In the genomic region with DNA sequence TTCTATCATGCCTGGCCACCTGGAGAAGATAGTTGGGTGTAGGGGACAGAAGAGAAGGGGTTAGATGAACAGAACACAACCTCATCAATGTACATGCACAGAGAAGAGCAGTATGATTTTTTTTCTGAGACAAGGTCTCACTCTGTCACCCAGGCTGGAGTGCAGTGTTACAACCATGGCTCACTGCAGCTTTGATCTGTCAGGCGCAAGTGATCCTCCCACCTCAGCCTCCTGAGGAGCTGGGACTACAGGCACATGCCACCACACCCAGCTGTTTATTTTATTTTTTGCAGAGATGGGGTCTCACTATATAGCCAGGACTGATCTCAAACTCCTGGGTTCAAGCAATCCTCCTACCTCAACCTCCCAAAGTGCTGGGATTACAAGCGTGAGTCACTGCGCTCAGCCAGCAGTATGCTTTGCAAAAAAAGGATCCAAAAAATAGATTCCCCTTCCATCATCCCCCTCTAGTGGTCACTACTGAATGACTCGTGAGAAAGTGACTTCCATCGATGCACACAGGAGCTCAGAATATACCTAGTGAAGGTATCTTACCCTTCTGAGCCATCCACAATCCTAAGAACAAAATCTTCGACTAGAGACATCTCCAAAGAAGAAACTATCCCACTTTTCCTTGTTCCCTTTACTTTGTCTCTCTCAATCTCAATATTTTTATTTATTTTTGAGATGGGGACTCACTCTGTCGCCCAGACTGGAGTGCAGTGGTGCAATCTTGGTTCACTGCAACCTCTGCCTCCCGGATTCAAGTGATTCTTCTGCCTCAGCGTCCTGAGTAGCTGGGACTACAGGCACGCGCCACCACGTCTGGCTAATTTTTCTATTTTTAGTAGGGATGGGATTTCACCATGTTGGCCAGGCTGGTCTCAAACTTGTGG, we compare ENCODE assay signal across 8 cellular contexts. TPM values are rescaled to one million over a fixed set of nuclear protein-coding genes. Genes with fewer than 3 reads are reported as not detected.
DNase-seq lines count a peak whose midpoint lies in the region; ATAC-seq and TF ChIP-seq lines count a peak whose summit lies in the region.

No MANE protein-coding gene starts in this region.

- no peaks in the 10 kb centered on the region for H3K4me1 ChIP-seq in Loucy (ENCODE audit: insufficient read depth, low read length, poor library complexity, severe bottlenecking)
- H3K4me1 ChIP-seq in mammary epithelial cell (ENCODE audit: insufficient read depth, low read length) = peaks cover 14% of the 10 kb centered on the region
- no peaks in the 10 kb centered on the region for H3K4me1 ChIP-seq in left lung

- dilution Hi-C loops in mammary epithelial cell (cut with HindIII; ENCODE audit: low sequenced_read_pairs) = loop anchor here (5.0 kb wide), 1 partner anchor 35 kb away; a partner anchor contains a TSS

- CTCF ChIA-PET in mammary epithelial cell (lab: Charles Lee; ENCODE audit: low non-redundant PET) = interaction anchor here (0.7 kb wide), 1 partner anchor 69 kb away, joined by 3 read pairs; no protein-coding TSS in a partner anchor

- H3K79me2 ChIP-seq in Loucy (ENCODE audit: insufficient read depth, low read length) = no peaks in the 10 kb centered on the region
- H3K79me2 ChIP-seq in mammary epithelial cell (ENCODE audit: insufficient read depth, low read length) = no peaks in the 10 kb centered on the region

- H3K9me2 ChIP-seq in Loucy (replicated peaks; ENCODE audit: low read depth, low read length) = no peaks in the 10 kb centered on the region

- no peaks in the 10 kb centered on the region for H3F3A ChIP-seq in Loucy (ENCODE audit: low read depth)

- H4K20me1 ChIP-seq in Loucy (ENCODE audit: insufficient read depth, low read length, poor library complexity, severe bottlenecking) (no peaks in the 10 kb centered on the region), mammary epithelial cell (ENCODE audit: insufficient read depth, low read length) (no peaks in the 10 kb centered on the region)

- no peak overlapping the region for H3K4me2 ChIP-seq in Loucy (ENCODE audit: low read depth, low read length, poor library complexity, severe bottlenecking)
- H3K4me2 ChIP-seq in mammary epithelial cell (ENCODE audit: insufficient read depth, low read depth, low read length) = no peak overlapping the region

- DNase-seq in AG09319 (ENCODE audit: extremely low read depth, low read depth) = peak; percentile 37
- DNase-seq in SKM-1 treated with dmso at 0.1 percent for 144 hours (lab: John Stamatoyannopoulos, UW; ENCODE audit: unreplicated experiment) = peak; percentile 42
- DNase-seq in mammary epithelial cell = peak; percentile 66
- DNase-seq in left lung = no peak
- DNase-seq in stromal cell of bone marrow (ENCODE audit: low read depth) = peak; percentile 63

- H3K9me3 ChIP-seq in Loucy (ENCODE audit: insufficient read depth, low read depth, low read length) (no peaks in the 10 kb centered on the region), mammary epithelial cell (replicated peaks; ENCODE audit: insufficient read depth, low read length) (no peaks in the 10 kb centered on the region), left lung (no peaks in the 10 kb centered on the region)

- no peak overlapping the region for H2AFZ ChIP-seq in Loucy (ENCODE audit: low read length)
- H2AFZ ChIP-seq in mammary epithelial cell (ENCODE audit: low read depth, low read length) = no peak overlapping the region

- intact Hi-C loops in mammary epithelial cell (cut with micrococcal nuclease) (loop anchor here (1.0 to 5.0 kb wide), 2 partner anchors 40 to 275 kb away; no protein-coding TSS in a partner anchor), left lung (cut with DNase I) (no loop called here)

- H3K27me3 ChIP-seq in Loucy (ENCODE audit: insufficient read depth, low read length, poor library complexity, severe bottlenecking) (no peaks in the 10 kb centered on the region), mammary epithelial cell (ENCODE audit: insufficient read depth, low read length) (no peaks in the 10 kb centered on the region), left lung (no peaks in the 10 kb centered on the region)

- no peak overlapping the region for H3K9ac ChIP-seq in Loucy (ENCODE audit: low read depth, low read length, poor library complexity, severe bottlenecking)
- H3K9ac ChIP-seq in mammary epithelial cell (ENCODE audit: insufficient read depth, low read length) = no peak overlapping the region

- in situ Hi-C loops in mammary epithelial cell (cut with MboI; ENCODE audit: low sequenced_read_pairs in 2 of 2) = no loop called here

- H3K36me3 ChIP-seq in Loucy (ENCODE audit: insufficient read depth, low read length) = no peaks in the 10 kb centered on the region
- no peaks in the 10 kb centered on the region for H3K36me3 ChIP-seq in mammary epithelial cell (ENCODE audit: insufficient read depth, low read length)
- peaks cover 0 to 6% of the 10 kb centered on the region in 2 donors for H3K36me3 ChIP-seq in left lung

- WGBS in mammary epithelial cell (ENCODE audit: low coverage, missing lambda C conversion rate) = 49% methylated on average over 11 of the region's 12 CpGs

- H3K4me3 ChIP-seq in Loucy (ENCODE audit: low read length, poor library complexity, severe bottlenecking) = no peak overlapping the region
- H3K4me3 ChIP-seq in mammary epithelial cell (replicated peaks in 1 of 3; ENCODE audit: insufficient read depth in 1 of 3, low read depth in 2 of 3, low read length in 3 of 3) = no peak overlapping the region
- H3K4me3 ChIP-seq in left lung = no peak overlapping the region

- TF ChIP-seq CTCF in AG09319 (IDR thresholded peaks at IDR 0.05; ENCODE audit: low read depth, low read length) (peak; percentile 72), GM12873 (IDR thresholded peaks at IDR 0.05; ENCODE audit: insufficient read depth, low read depth, low read length, missing control alignments) (peak; percentile 76), Loucy (conservative IDR thresholded peaks at IDR 0.05; ENCODE audit: low read length) (peak; percentile 73), mammary epithelial cell (conservative IDR thresholded peaks at IDR 0.05 in 1 of 2, IDR thresholded peaks at IDR 0.05 in 1 of 2; ENCODE audit: extremely low read depth in 1 of 2, insufficient read depth in 1 of 2, low read depth in 1 of 2, low read length in 2 of 2) (peak; percentile 64 to 65), left lung (IDR thresholded peaks at IDR 0.05) (peak; percentile 44 to 62)

- H3K27ac ChIP-seq in mammary epithelial cell (ENCODE audit: insufficient read depth, low read depth, low read length) (no peak overlapping the region), left lung (no peak overlapping the region)

- BruUV-seq in mammary epithelial cell (replicated peaks; lab: Mats Ljungman, UMichigan) = no TSS peak

- ATAC-seq in left lung = peak; percentile 87
- ATAC-seq in HG03520 (IDR thresholded peaks at IDR 0.05; ENCODE audit: unreplicated experiment) = no peak

RNA-seq across cellular contexts. Expression of a gene that starts 21.0 kb away (rescaled TPM):
- total RNA-seq in mammary epithelial cell (1 to 10 TPM; 1.0 to 1.7 TPM), left lung (1 to 10 TPM; 2.9 to 4.1 TPM)
- 1.1 TPM for polyA plus RNA-seq in mammary epithelial cell
- 0.36 TPM for polyA minus RNA-seq in mammary epithelial cell

RNA-seq across cellular contexts. Expression of a gene that starts 22.1 kb away (rescaled TPM):
- total RNA-seq in mammary epithelial cell (10 to 100 TPM; 23.2 to 39.5 TPM), left lung (10 to 100 TPM; 25.0 to 33.0 TPM)
- polyA plus RNA-seq in mammary epithelial cell = 24.1 TPM
- polyA minus RNA-seq in mammary epithelial cell = 37.6 TPM

RNA-seq across cellular contexts. Expression of a gene that starts 28.8 kb away (rescaled TPM):
- total RNA-seq in mammary epithelial cell (10 to 100 TPM; 13.8 to 36.3 TPM), left lung (10 to 100 TPM; 22.7 to 27.0 TPM)
- 20.3 TPM for polyA plus RNA-seq in mammary epithelial cell
- 19.4 TPM for polyA minus RNA-seq in mammary epithelial cell

RNA-seq across cellular contexts. Expression of a gene that starts 34.2 kb away (rescaled TPM):
- total RNA-seq in mammary epithelial cell (under 1 TPM in 1 of 2 donors, not detected in 1; 0.85 TPM), left lung (10 to 100 TPM; 20.6 to 52.3 TPM)
- 0.87 TPM for polyA plus RNA-seq in mammary epithelial cell
- not detected for polyA minus RNA-seq in mammary epithelial cell

RNA-seq across cellular contexts. Expression of a gene that starts 49.6 kb away (rescaled TPM):
- total RNA-seq in mammary epithelial cell = 10 to 100 TPM; 14.5 to 38.0 TPM
- polyA plus RNA-seq in mammary epithelial cell = 25.9 TPM
- 2.2 TPM for polyA minus RNA-seq in mammary epithelial cell
- total RNA-seq in left lung = 10 to 100 TPM; 24.0 to 29.9 TPM

Comparison
In these comparisons a context has a peak if more than half of its experiments do, and no peak if none do; other contexts are left out.
1. DNase-seq: peak in AG09319 (single experiment), SKM-1 treated with dmso at 0.1 percent for 144 hours (single experiment), mammary epithelial cell (single experiment) and stromal cell of bone marrow (single experiment); none in left lung (0 of 2).
2. Peak in every context shown above with its lines, with median percentiles within 50 percentile points of each other: CTCF ChIP-seq.